In the genomic region with DNA sequence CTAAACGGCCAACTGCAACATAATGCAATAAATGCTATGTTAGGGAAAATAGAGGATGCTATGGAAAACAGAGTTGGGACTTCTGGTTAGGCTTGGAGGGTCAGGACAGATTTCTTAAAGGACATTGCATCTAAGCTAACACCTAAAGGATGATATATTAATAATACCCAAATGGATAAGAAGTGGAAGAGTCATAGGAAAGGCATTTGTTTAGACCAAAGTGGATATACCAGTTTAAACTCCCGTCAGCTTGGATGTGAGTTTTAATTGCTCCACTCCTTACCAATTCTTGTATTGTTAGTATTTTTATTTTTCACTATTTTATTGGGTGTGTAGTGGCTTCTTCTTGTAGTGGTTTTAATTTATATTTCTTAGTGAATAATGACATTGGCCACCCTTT, we compare ENCODE assay signal across 20 cellular contexts.
DNase-seq lines count a peak whose midpoint lies in the region; ATAC-seq and TF ChIP-seq lines count a peak whose summit lies in the region.
"Had no signal": no experiment of that assay in that cellular context is flagged by ENCODE, and none has a peak within 500 bp of the region (broad histone marks: within the 10 kb centered on the region; RNA-seq: fewer than 3 reads in every experiment).

No MANE protein-coding gene starts in this region.

- H3K9me3 ChIP-seq in PC-3 (ENCODE audit: low read length) (no peaks in the 10 kb centered on the region), trophoblast cell (ENCODE audit: insufficient read depth, low read depth, low read length) (no peaks in the 10 kb centered on the region)
- H3K9me3 ChIP-seq: SK-N-SH had no signal

- H3K4me2 ChIP-seq in PC-3 (ENCODE audit: low read length) (peak overlapping the region; percentile 28; the same call in 1 of the 2 replicates), trophoblast cell (ENCODE audit: low read length) (no peak overlapping the region)
- H3K4me2 ChIP-seq: SK-N-SH had no signal

- H2BK120ac ChIP-seq in trophoblast cell (ENCODE audit: insufficient read depth, low read length, poor library complexity): no peak overlapping the region

- no peak overlapping the region for H4K91ac ChIP-seq in trophoblast cell (ENCODE audit: low read depth, low read length)

- no peak overlapping the region for H2BK5ac ChIP-seq in trophoblast cell (ENCODE audit: low read depth, low read length, poor library complexity)

- H4K8ac ChIP-seq in trophoblast cell (ENCODE audit: low read depth, low read length): no peak overlapping the region

- no peaks in the 10 kb centered on the region for H3K36me3 ChIP-seq in PC-3 (ENCODE audit: low read depth, low read length)
- no peaks in the 10 kb centered on the region for H3K36me3 ChIP-seq in trophoblast cell (ENCODE audit: control insufficient read depth in 1 of 2, insufficient read depth in 2 of 2, low read length in 2 of 2)

- H3K79me1 ChIP-seq in trophoblast cell (ENCODE audit: low read length): no peaks in the 10 kb centered on the region

- no peaks in the 10 kb centered on the region for H3K27me3 ChIP-seq in PC-3 (ENCODE audit: low read length)
- H3K27me3 ChIP-seq in trophoblast cell (ENCODE audit: insufficient read depth, low read length): no peaks in the 10 kb centered on the region

- no CpG with 5 or more reads among the region's 2 CpGs for WGBS in trophoblast cell (ENCODE audit: extremely low coverage, insufficient coverage, insufficient read length)

- ATAC-seq in PC-3: peak; percentile 46; the same call in 1 of the 2 replicates
- peak; percentile 75 for ATAC-seq in esophagus mucosa
- ATAC-seq in GM18867 (IDR thresholded peaks at IDR 0.05; ENCODE audit: unreplicated experiment): no peak
- no peak for ATAC-seq in HG03175 (IDR thresholded peaks at IDR 0.05; ENCODE audit: unreplicated experiment)

- H3K18ac ChIP-seq in trophoblast cell (ENCODE audit: low read length): no peak overlapping the region

- no peak overlapping the region for H3K14ac ChIP-seq in trophoblast cell (ENCODE audit: low read length)

- no peak overlapping the region for H3K23ac ChIP-seq in trophoblast cell (ENCODE audit: low read length)

- H3K4ac ChIP-seq in trophoblast cell (ENCODE audit: low read depth, low read length): no peak overlapping the region

- H3K79me2 ChIP-seq in PC-3 (ENCODE audit: low read length) (no peaks in the 10 kb centered on the region), trophoblast cell (ENCODE audit: control insufficient read depth, insufficient read depth, low read length, poor library complexity) (no peaks in the 10 kb centered on the region)

- H4K12ac ChIP-seq in trophoblast cell (ENCODE audit: low read depth, low read length): no peak overlapping the region

- H2AFZ ChIP-seq in PC-3 (ENCODE audit: low read length): no peak overlapping the region
- H2AFZ ChIP-seq in trophoblast cell (ENCODE audit: insufficient read depth, low read length, poor library complexity): no peak overlapping the region
- H2AFZ ChIP-seq: GM23248 had no signal

- DNase-seq in ACHN (peak; percentile 54), PC-3 (peak; percentile 65), trophoblast cell (peak; percentile 4 to 65), SHP77 (lab: John Stamatoyannopoulos, UW) (no peak)
- DNase-seq: CD4-positive, CD25-positive, alpha-beta regulatory T cell; GM23248; H9; KBM-7; NCI-H1092; NCI-H1436; NCI-H187 treated with DMSO at 0.1 percent for 48 hours; NCI-H2107; NCI-H446 treated with DMSO at 0.1 percent for 48 hours; NCI-H526 treated with DMSO at 0.1 percent for 48 hours; OCI-M1; SIG-M5; SK-N-SH had no signal

- intact Hi-C loops in PC-3 (cut with micrococcal nuclease): no loop called here

- H2BK12ac ChIP-seq in trophoblast cell (ENCODE audit: low read length): no peak overlapping the region

- TF ChIP-seq CTCF in PC-3 (conservative IDR thresholded peaks at IDR 0.05; ENCODE audit: low read depth, low read length): no peak

- H3K27ac ChIP-seq in PC-3 (ENCODE audit: low read length) (no peak overlapping the region), trophoblast cell (ENCODE audit: low read depth, low read length) (no peak overlapping the region)
- H3K27ac ChIP-seq: GM23248 had no signal

- no peak overlapping the region for H3K9ac ChIP-seq in PC-3 (ENCODE audit: low read length)
- H3K9ac ChIP-seq in trophoblast cell (ENCODE audit: low read length): no peak overlapping the region
- H3K9ac ChIP-seq: GM23248, SK-N-SH had no signal

- POLR2A ChIA-PET in PC-3 (lab: Charles Lee; ENCODE audit: unreplicated experiment): no interaction called here

- in situ Hi-C loops in ACHN (cut with HindIII; ENCODE audit: low pct_ligation_motif_present, low pct_unique_long_range_greater_than_20kb, low sequenced_read_pairs): no loop called here

- H2AK5ac ChIP-seq in trophoblast cell (ENCODE audit: low read length): no peak overlapping the region

- H3K4me3 ChIP-seq in PC-3 (ENCODE audit: low read length): no peak overlapping the region
- no peak overlapping the region for H3K4me3 ChIP-seq in trophoblast cell (ENCODE audit: low read depth, low read length)
- H3K4me3 ChIP-seq: GM23248 had no signal

- no peaks in the 10 kb centered on the region for H3F3A ChIP-seq in PC-3 (ENCODE audit: low read length, unreplicated experiment)

- CTCF ChIA-PET in PC-3 (lab: Charles Lee): no interaction called here

- peaks cover 9% of the 10 kb centered on the region; the same call in 1 of the 2 replicates for H3K4me1 ChIP-seq in PC-3 (ENCODE audit: insufficient read depth, low read length)
- no peaks in the 10 kb centered on the region for H3K4me1 ChIP-seq in trophoblast cell (ENCODE audit: control insufficient read depth in 1 of 2, insufficient read depth in 2 of 2, low read length in 2 of 2)

- H4K20me1 ChIP-seq in PC-3 (ENCODE audit: low read length): no peaks in the 10 kb centered on the region

- no peaks in the 10 kb centered on the region for H3K9me2 ChIP-seq in PC-3 (replicated peaks; ENCODE audit: low read length)
- H3K9me2 ChIP-seq: SK-N-SH had no signal

- no TSS peak for BruUV-seq in PC-3 (replicated peaks; lab: Mats Ljungman, UMichigan)

Comparison
In these comparisons a context has a peak if more than half of its experiments do, and no peak if none do; other contexts are left out.
1. DNase-seq: peak in ACHN (single experiment), PC-3 (single experiment) and trophoblast cell (2 of 2); none in SHP77 (0 of 2).
2. ATAC-seq: peak in PC-3 (single experiment) and esophagus mucosa (single experiment); none in GM18867 (single experiment) and HG03175 (single experiment).